Comparison of ENCODE assay signal across 10 cellular contexts in genomic region chr10:119786117-119786769, GRCh38.
DNase-seq lines count a peak whose midpoint lies in the region; ATAC-seq and TF ChIP-seq lines count a peak whose summit lies in the region.
"Had no signal": no experiment of that assay in that cellular context is flagged by ENCODE, and none has a peak within 500 bp of the region (broad histone marks: within the 10 kb centered on the region; RNA-seq: fewer than 3 reads in every experiment).

No MANE protein-coding gene starts in this region.

- H3K4me1 ChIP-seq in NT2/D1 (ENCODE audit: insufficient read depth, insufficient read length) = peaks cover 3% of the 10 kb centered on the region
- peaks cover 4 to 9% of the 10 kb centered on the region in 2 donors for H3K4me1 ChIP-seq in neuronal stem cell (ENCODE audit: control insufficient read depth in 2 of 2, insufficient read depth in 1 of 2, low read depth in 1 of 2, low read length in 2 of 2)
- H3K4me1 ChIP-seq in ascending aorta = no peaks in the 10 kb centered on the region
- H3K4me1 ChIP-seq: uterus had no signal

- no peak overlapping the region for H3K4me2 ChIP-seq in neuronal stem cell (ENCODE audit: insufficient read depth, low read length, poor library complexity, severe bottlenecking)

- no peak overlapping the region for H3K4ac ChIP-seq in neuronal stem cell (ENCODE audit: low read length)

- H3K23ac ChIP-seq in neuronal stem cell (ENCODE audit: low read depth, low read length, poor library complexity) = no peak overlapping the region

- no peak overlapping the region for H2BK12ac ChIP-seq in neuronal stem cell (ENCODE audit: low read length)

- no peak overlapping the region for H2BK5ac ChIP-seq in neuronal stem cell (ENCODE audit: low read length)

- H2AK5ac ChIP-seq in neuronal stem cell (ENCODE audit: low read depth, low read length) = no peak overlapping the region

- ATAC-seq in HG02840 (IDR thresholded peaks at IDR 0.05; ENCODE audit: low FRiP score, unreplicated experiment) = no peak

- POLR2A ChIA-PET in HEK293T (lab: Yijun Ruan, JAX) = no interaction called here

- no peaks in the 10 kb centered on the region for H3K27me3 ChIP-seq in NT2/D1 (ENCODE audit: insufficient read depth, insufficient read length)
- H3K27me3 ChIP-seq in neuronal stem cell (ENCODE audit: control insufficient read depth in 3 of 3, insufficient read depth in 3 of 3, low read depth in 1 of 3, low read length in 3 of 3) = no peaks in the 10 kb centered on the region
- H3K27me3 ChIP-seq in ascending aorta = no peaks in the 10 kb centered on the region
- H3K27me3 ChIP-seq: uterus had no signal

- no peak overlapping the region for H3K4me3 ChIP-seq in NT2/D1 (ENCODE audit: insufficient read length, low read depth)
- no peak overlapping the region for H3K4me3 ChIP-seq in neuronal stem cell (ENCODE audit: low read length in 2 of 2)
- no peak overlapping the region for H3K4me3 ChIP-seq in ascending aorta
- H3K4me3 ChIP-seq: lung, uterus had no signal

- no peak overlapping the region for H3K18ac ChIP-seq in neuronal stem cell (ENCODE audit: low read length)

- no CpG with 5 or more reads among the region's 5 CpGs for WGBS in neuronal stem cell (ENCODE audit: extremely low coverage in 2 of 2, insufficient read length in 2 of 2, insufficient replicate concordance in 1 of 2), 2 donors

- H3K9me3 ChIP-seq in NT2/D1 (ENCODE audit: insufficient read depth, low read length) = no peaks in the 10 kb centered on the region
- no peaks in the 10 kb centered on the region for H3K9me3 ChIP-seq in neuronal stem cell (replicated peaks in 1 of 2; ENCODE audit: control insufficient read depth in 2 of 2, insufficient read depth in 1 of 2, low read depth in 1 of 2, low read length in 2 of 2)
- H3K9me3 ChIP-seq in ascending aorta = no peaks in the 10 kb centered on the region
- H3K9me3 ChIP-seq: uterus had no signal

- H3K36me3 ChIP-seq in NT2/D1 (ENCODE audit: insufficient read depth, insufficient read length, low read length) (no peaks in the 10 kb centered on the region), neuronal stem cell (replicated peaks in 1 of 2; ENCODE audit: control insufficient read depth in 2 of 2, insufficient read depth in 2 of 2, low read length in 2 of 2) (peaks cover 0 to 1% of the 10 kb centered on the region in 2 donors), ascending aorta (no peaks in the 10 kb centered on the region)
- H3K36me3 ChIP-seq: uterus had no signal

- TF ChIP-seq CTCF in ascending aorta (IDR thresholded peaks at IDR 0.05) = no peak

- H3K9ac ChIP-seq in NT2/D1 (ENCODE audit: insufficient read length, low read depth) = no peak overlapping the region
- H3K9ac ChIP-seq in neuronal stem cell (ENCODE audit: low read depth, low read length, poor library complexity) = no peak overlapping the region

- no peak overlapping the region for H2BK120ac ChIP-seq in neuronal stem cell (ENCODE audit: low read depth, low read length)

- TF ChIP-seq POLR2A in erythroblast (IDR thresholded peaks at IDR 0.05; ENCODE audit: low read length) = no peak

- CTCF ChIA-PET in HEK293T (lab: Yijun Ruan, JAX) = no interaction called here

- no peak overlapping the region for H4K91ac ChIP-seq in neuronal stem cell (ENCODE audit: low read depth, low read length, poor library complexity)

- H3K14ac ChIP-seq in neuronal stem cell (ENCODE audit: low read length) = no peak overlapping the region

- peak; percentile 38 for DNase-seq in HEK293T (ENCODE audit: extremely low spot score)
- DNase-seq in NT2/D1 (ENCODE audit: low read depth, low spot score) = peak; percentile 64
- DNase-seq in erythroblast (lab: John Stamatoyannopoulos, UW) = peak; percentile 28 to 50
- peak; percentile 37 for DNase-seq in neuronal stem cell (ENCODE audit: low spot score)
- no peak for DNase-seq in stimulated activated CD4-positive, alpha-beta T cell treated with anti-CD3 and anti-CD28 coated beads, Interleukin-4, amount 100 ng/mL, for 4 hours
- DNase-seq in ascending aorta (ENCODE audit: low spot score in 2 of 2) = no peak
- DNase-seq in NCI-H446 (lab: John Stamatoyannopoulos, UW) = no peak
- DNase-seq: uterus had no signal

- H2AFZ ChIP-seq in neuronal stem cell (ENCODE audit: low read length) = no peak overlapping the region

- intact Hi-C loops in ascending aorta (cut with DNase I) = no loop called here

- H2BK15ac ChIP-seq in neuronal stem cell (ENCODE audit: low read length) = no peak overlapping the region

- H3K27ac ChIP-seq in neuronal stem cell (replicated peaks; ENCODE audit: low read length) (no peak overlapping the region), ascending aorta (no peak overlapping the region)

- H3K79me1 ChIP-seq in neuronal stem cell (ENCODE audit: low read depth, low read length) = no peaks in the 10 kb centered on the region

- no peak overlapping the region for H4K8ac ChIP-seq in neuronal stem cell (ENCODE audit: low read depth, low read length)

TF ChIP-seq in HEK293T, 16 proteins besides CTCF, POLR2A, EP300 and RAD21:
- TF ChIP-seq LEF1 (IDR thresholded peaks at IDR 0.05; ENCODE audit: borderline replicate concordance) (no peak), SUZ12 (IDR thresholded peaks at IDR 0.05) (no peak), FOXM1 (IDR thresholded peaks at IDR 0.05; ENCODE audit: borderline replicate concordance) (no peak), FOXA1 (IDR thresholded peaks at IDR 0.05) (no peak), TARDBP (IDR thresholded peaks at IDR 0.05) (no peak), PKNOX1 (IDR thresholded peaks at IDR 0.05) (no peak), SP1 (IDR thresholded peaks at IDR 0.05) (no peak), NFRKB (IDR thresholded peaks at IDR 0.05) (no peak), ZNF384 (IDR thresholded peaks at IDR 0.05) (no peak), BHLHE40 (IDR thresholded peaks at IDR 0.05; ENCODE audit: borderline replicate concordance) (no peak), CTBP1 (IDR thresholded peaks at IDR 0.05; ENCODE audit: borderline replicate concordance) (no peak)

Comparison
In these comparisons a context has a peak if more than half of its experiments do, and no peak if none do; other contexts are left out.
1. DNase-seq: peak in HEK293T (single experiment), NT2/D1 (single experiment), erythroblast (2 of 2) and neuronal stem cell (single experiment); none in stimulated activated CD4-positive, alpha-beta T cell treated with anti-CD3 and anti-CD28 coated beads, Interleukin-4, amount 100 ng/mL, for 4 hours (0 of 2), ascending aorta (0 of 2) and NCI-H446 (0 of 2).